Comparison of ENCODE assay signal across 8 cellular contexts in genomic region chr20:33994624-33994913, GRCh38. TPM values are rescaled to one million over a fixed set of nuclear protein-coding genes. Genes with fewer than 3 reads are reported as not detected.
DNase-seq lines count a peak whose midpoint lies in the region; ATAC-seq and TF ChIP-seq lines count a peak whose summit lies in the region.

No MANE protein-coding gene starts in this region.

- peaks cover 10% of the 10 kb centered on the region for H3K27me3 Mint-ChIP-seq in GM23338 (ENCODE audit: insufficient read depth, low read depth, poor library complexity)

- no peak for TF ChIP-seq POLR2A in gastrocnemius medialis (IDR thresholded peaks at IDR 0.05)

- H3K9me3 ChIP-seq in WERI-Rb-1 (ENCODE audit: severe bottlenecking) (no peaks in the 10 kb centered on the region), gastrocnemius medialis (no peaks in the 10 kb centered on the region)

- DNase-seq in GM23338 (ENCODE audit: low spot score): no peak
- DNase-seq in WERI-Rb-1: no peak
- DNase-seq in foreskin keratinocyte: no peak
- no peak for DNase-seq in gastrocnemius medialis
- no peak for DNase-seq in posterior vena cava (ENCODE audit: low spot score)

- peak overlapping the region; percentile 90; the same call in 1 of the 2 replicates for H2AFZ ChIP-seq in GM23338

- peaks cover 44% of the 10 kb centered on the region for H3K4me1 ChIP-seq in GM23338 (ENCODE audit: insufficient read depth)
- peaks cover 10% of the 10 kb centered on the region for H3K4me1 ChIP-seq in foreskin keratinocyte
- peaks cover 55% of the 10 kb centered on the region in 2 donors for H3K4me1 ChIP-seq in gastrocnemius medialis

- H3K4me2 ChIP-seq in GM23338: peak overlapping the region; percentile 98

- peaks cover 16% of the 10 kb centered on the region for H3K36me3 Mint-ChIP-seq in GM23338 (ENCODE audit: low read depth)

- H3K79me2 ChIP-seq in GM23338 (replicated peaks; ENCODE audit: insufficient read depth): peaks cover 75% of the 10 kb centered on the region

- intact Hi-C loops in gastrocnemius medialis (cut with DNase I; ENCODE audit: low total_unique reads) (loop anchor here (5.0 to 10.0 kb wide), 3 partner anchors 330 to 1640 kb away; partner anchors contain the start of genes ACTL10, ASXL1, C20orf144 and DYNLRB1), posterior vena cava (cut with DNase I) (no loop called here)

- peaks cover 43% of the 10 kb centered on the region for H4K20me1 ChIP-seq in GM23338 (replicated peaks; ENCODE audit: insufficient read depth)

- H3K9me3 Mint-ChIP-seq in GM23338: no peaks in the 10 kb centered on the region; the same call in 2 of the 3 replicates

- ATAC-seq in GM23338 (no peak), foreskin keratinocyte (no peak), gastrocnemius medialis (no peak), GM19455 (IDR thresholded peaks at IDR 0.05; ENCODE audit: unreplicated experiment) (no peak), HG02973 (IDR thresholded peaks at IDR 0.05; ENCODE audit: unreplicated experiment) (no peak), GM19328 (IDR thresholded peaks at IDR 0.05; ENCODE audit: unreplicated experiment) (no peak)

- H3K27me3 ChIP-seq in GM23338 (ENCODE audit: insufficient read depth) (no peaks in the 10 kb centered on the region), WERI-Rb-1 (ENCODE audit: insufficient read depth, low read depth, severe bottlenecking) (no peaks in the 10 kb centered on the region), foreskin keratinocyte (no peaks in the 10 kb centered on the region), gastrocnemius medialis (no peaks in the 10 kb centered on the region)

- H3F3A ChIP-seq in GM23338 (replicated peaks; ENCODE audit: low read depth): 0 out of 2 replicates have a peak, but pooled peaks cover 4% of the 10 kb centered on the region

- no peak for TF ChIP-seq CTCF in GM23338 (conservative IDR thresholded peaks at IDR 0.05; ENCODE audit: low read depth in 2 of 2)
- TF ChIP-seq CTCF in WERI-Rb-1 (IDR thresholded peaks at IDR 0.05; ENCODE audit: low read depth, low read length): no peak
- no peak for TF ChIP-seq CTCF in foreskin keratinocyte (conservative IDR thresholded peaks at IDR 0.05)
- no peak for TF ChIP-seq CTCF in gastrocnemius medialis (IDR thresholded peaks at IDR 0.05 in 4 of 5, conservative IDR thresholded peaks at IDR 0.05 in 1 of 5)

- peaks cover 45% of the 10 kb centered on the region for H3K4me1 Mint-ChIP-seq in GM23338

- H3K4me3 ChIP-seq in GM23338: peak overlapping the region; percentile 100
- peak overlapping the region; percentile 99 for H3K4me3 ChIP-seq in WERI-Rb-1 (ENCODE audit: low read depth, low read length)
- H3K4me3 ChIP-seq in gastrocnemius medialis: peak overlapping the region; percentile 80 to 99 (median 97)

- H3K27ac Mint-ChIP-seq in GM23338: peak overlapping the region; percentile 94

- H3K27ac ChIP-seq in GM23338 (ENCODE audit: low read depth) (peak overlapping the region; percentile 100), WERI-Rb-1 (peak overlapping the region; percentile 98), foreskin keratinocyte (peak overlapping the region; percentile 95), gastrocnemius medialis (peak overlapping the region; percentile 94 to 99 (median 98))

- no peaks in the 10 kb centered on the region for H3K36me3 ChIP-seq in GM23338 (ENCODE audit: insufficient read depth)
- peaks cover 23% of the 10 kb centered on the region for H3K36me3 ChIP-seq in WERI-Rb-1
- H3K36me3 ChIP-seq in gastrocnemius medialis: no peaks in the 10 kb centered on the region

- in situ Hi-C loops in gastrocnemius medialis (cut with MboI; ENCODE audit: low sequenced_read_pairs in 4 of 4): loop anchor here in 2 of 4 donors (10.0 kb wide), 2 partner anchors 50 to 90 kb away; no protein-coding TSS in a partner anchor

- no peaks in the 10 kb centered on the region; the same call in 1 of the 2 replicates for H3K9me2 ChIP-seq in GM23338 (ENCODE audit: insufficient read depth)

- H3K4me3 Mint-ChIP-seq in GM23338: peak overlapping the region; percentile 96

TF ChIP-seq in GM23338, 12 proteins besides CTCF, POLR2A, EP300 and RAD21:
- TF ChIP-seq STAT1 (IDR thresholded peaks at IDR 0.05; ENCODE audit: unreplicated experiment): no peak
TF ChIP-seq in GM23338: peak in this region for 0.

RNA-seq across cellular contexts. Expression of gene RALY, which starts 0.9 kb away (rescaled TPM):
- 161 and 167 TPM in 2 replicates for total RNA-seq in GM23338 (2014; rRNA removed; shearing (Covaris generic))
- polyA plus RNA-seq in GM23338 (2016; fragmentation: Nextera tagmentation; extraction: Ambion mirVana): 137 and 144 TPM in 2 replicates
- total RNA-seq in foreskin keratinocyte: 141 and 163 TPM in 2 replicates
- 193 and 211 TPM in 2 replicates for polyA plus RNA-seq in foreskin keratinocyte
- 100 to 1,000 TPM in 2 of 4 donors, 10 to 100 TPM in 2; 69.0 to 119 (median 93.1) TPM for total RNA-seq in gastrocnemius medialis
- total RNA-seq in posterior vena cava: 10 to 100 TPM; 75.8 to 90.5 TPM
